7 cellular contexts compared by ENCODE assay signal in the genomic region with DNA sequence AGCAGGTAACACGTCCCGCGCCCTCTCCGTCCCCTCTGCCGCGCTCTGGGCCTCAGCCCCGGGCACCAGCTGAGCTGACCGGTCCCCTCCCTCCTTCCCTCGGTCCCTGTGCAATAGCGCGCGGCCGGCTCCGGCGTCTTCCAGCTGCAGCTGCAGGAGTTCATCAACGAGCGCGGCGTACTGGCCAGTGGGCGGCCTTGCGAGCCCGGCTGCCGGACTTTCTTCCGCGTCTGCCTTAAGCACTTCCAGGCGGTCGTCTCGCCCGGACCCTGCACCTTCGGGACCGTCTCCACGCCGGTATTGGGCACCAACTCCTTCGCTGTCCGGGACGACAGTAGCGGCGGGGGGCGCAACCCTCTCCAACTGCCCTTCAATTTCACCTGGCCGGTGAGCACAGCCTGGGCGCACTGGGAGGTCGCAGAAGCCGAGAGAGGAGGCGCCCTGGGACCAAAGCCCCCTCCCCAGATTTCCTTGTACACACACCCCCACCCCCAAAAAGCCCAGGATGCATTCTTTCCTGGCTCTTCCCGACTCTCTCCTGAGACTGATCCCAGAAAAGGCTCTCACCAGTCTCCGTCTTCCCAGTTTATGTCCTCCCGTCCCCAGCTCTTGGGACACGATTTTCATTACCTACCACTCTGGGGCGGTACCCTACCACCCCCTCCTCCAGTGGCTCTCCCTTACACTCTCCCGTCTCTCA. TPM values are rescaled to one million over a fixed set of nuclear protein-coding genes. Genes with fewer than 3 reads are reported as not detected.
DNase-seq lines count a peak whose midpoint lies in the region; ATAC-seq and TF ChIP-seq lines count a peak whose summit lies in the region.

No MANE protein-coding gene starts in this region.

- no peaks in the 10 kb centered on the region for H3K36me3 ChIP-seq in NT2/D1 (ENCODE audit: insufficient read depth, insufficient read length, low read length)
- H3K36me3 ChIP-seq in mesendoderm (ENCODE audit: control insufficient read depth, insufficient read depth, low read length): no peaks in the 10 kb centered on the region

- no peak overlapping the region for H3K56ac ChIP-seq in mesendoderm (ENCODE audit: low read length)

- no peak overlapping the region for H4K8ac ChIP-seq in mesendoderm (ENCODE audit: low read depth, low read length)

- H3K4me2 ChIP-seq in mesendoderm (ENCODE audit: low read length): peak overlapping the region; percentile 65

- intact Hi-C loops in dorsolateral prefrontal cortex (cut with DNase I): no loop called here

- no peak overlapping the region for H3K4ac ChIP-seq in mesendoderm (ENCODE audit: low read depth, low read length)

- no peaks in the 10 kb centered on the region for H3K9me3 ChIP-seq in NT2/D1 (ENCODE audit: insufficient read depth, low read length)

- H3K79me1 ChIP-seq in mesendoderm (ENCODE audit: low read length): no peaks in the 10 kb centered on the region

- peak overlapping the region; percentile 45 for H3K4me3 ChIP-seq in GM12865 (ENCODE audit: low read depth, low read length)
- peak overlapping the region; percentile 28 for H3K4me3 ChIP-seq in NT2/D1 (ENCODE audit: insufficient read length, low read depth)
- H3K4me3 ChIP-seq in dorsolateral prefrontal cortex: peak overlapping the region; percentile 20 to 79 (median 56)
- H3K4me3 ChIP-seq in mesendoderm (ENCODE audit: low read length): no peak overlapping the region

- no peak overlapping the region for H2AK5ac ChIP-seq in mesendoderm (ENCODE audit: low read length)

- H3K27ac ChIP-seq in dorsolateral prefrontal cortex (peak overlapping the region in 9 of 59 donors; percentile 3 to 36 (median 18)), mesendoderm (ENCODE audit: low read depth, low read length) (no peak overlapping the region)

- no peak overlapping the region for H3K23ac ChIP-seq in mesendoderm (ENCODE audit: low read length)

- no peak overlapping the region for H2BK120ac ChIP-seq in mesendoderm (ENCODE audit: low read depth, low read length)

- WGBS in mesendoderm (ENCODE audit: extremely low coverage, insufficient coverage, low lambda C conversion rate): no CpG with 5 or more reads among the region's 50 CpGs

- H3K4me1 ChIP-seq in NT2/D1 (ENCODE audit: insufficient read depth, insufficient read length): peaks cover 13% of the 10 kb centered on the region
- peaks cover 2% of the 10 kb centered on the region for H3K4me1 ChIP-seq in mesendoderm (ENCODE audit: control insufficient read depth, low read depth, low read length)

- DNase-seq in GM12865 (ENCODE audit: low read depth) (no peak), NT2/D1 (ENCODE audit: low read depth, low spot score) (no peak), dorsolateral prefrontal cortex (peak in 1 of 10 donors; percentile 42), mesendoderm (no peak), Ammon's horn (ENCODE audit: low spot score) (no peak), GM13976 (ENCODE audit: low spot score) (no peak)

- H3K27me3 ChIP-seq in NT2/D1 (ENCODE audit: insufficient read depth, insufficient read length): peaks cover 98% of the 10 kb centered on the region
- H3K27me3 ChIP-seq in dorsolateral prefrontal cortex: peaks cover 0 to 77% (median 60%) of the 10 kb centered on the region in 45 donors
- peaks cover 53% of the 10 kb centered on the region for H3K27me3 ChIP-seq in mesendoderm (ENCODE audit: insufficient read depth, low read length, poor library complexity)

- no peak overlapping the region for H4K5ac ChIP-seq in mesendoderm (ENCODE audit: low read length)

- no peak overlapping the region for H2BK15ac ChIP-seq in mesendoderm (replicated peaks; ENCODE audit: low read depth)

- no peak overlapping the region for H2BK5ac ChIP-seq in mesendoderm (ENCODE audit: low read length)

- TF ChIP-seq CTCF in GM12865 (IDR thresholded peaks at IDR 0.05; ENCODE audit: insufficient read depth, low read depth, low read length, missing control alignments): no peak
- no peak for TF ChIP-seq CTCF in dorsolateral prefrontal cortex (IDR thresholded peaks at IDR 0.05 in 54 of 56, conservative IDR thresholded peaks at IDR 0.05 in 2 of 56; ENCODE audit: low read depth in 1 of 56, partially characterized antibody in 56 of 56)
- TF ChIP-seq CTCF in GM13976 (IDR thresholded peaks at IDR 0.05; ENCODE audit: borderline replicate concordance, control extremely low read depth, extremely low read depth, insufficient read depth, missing control alignments): no peak

- no peak for ATAC-seq in HG02610 (IDR thresholded peaks at IDR 0.05; ENCODE audit: unreplicated experiment)

- H3K9ac ChIP-seq in NT2/D1 (ENCODE audit: insufficient read length, low read depth): peak overlapping the region; percentile 42
- H3K9ac ChIP-seq in mesendoderm (ENCODE audit: low read length): peak overlapping the region; percentile 14

- in situ Hi-C loops in GM13976 (cut with MboI; ENCODE audit: low sequenced_read_pairs, unreplicated experiment): loop anchor here (10.0 kb wide), 1 partner anchor 245 kb away; no protein-coding TSS in a partner anchor

- H3K18ac ChIP-seq in mesendoderm (ENCODE audit: low read length): no peak overlapping the region

- no peaks in the 10 kb centered on the region for H3K79me2 ChIP-seq in mesendoderm (ENCODE audit: control insufficient read depth, insufficient read depth, low read length)

RNA-seq across cellular contexts. Expression of a gene that starts 0.7 kb away (rescaled TPM):
- 10 to 100 TPM in 41 of 120 experiments, 1 to 10 TPM in 79; 2.2 to 25.3 (median 7.9) TPM for total RNA-seq in dorsolateral prefrontal cortex
- polyA plus RNA-seq in mesendoderm (2013, experiment 1 of 2): 0.01 TPM
- polyA plus RNA-seq in mesendoderm (2013, experiment 2 of 2): not detected

RNA-seq across cellular contexts. Expression of a gene that starts 23.4 kb away (rescaled TPM):
- 10 to 100 TPM in 48 of 120 experiments, 1 to 10 TPM in 72; 2.8 to 19.8 (median 9.3) TPM for total RNA-seq in dorsolateral prefrontal cortex
- 28.1 TPM for polyA plus RNA-seq in mesendoderm (2013, experiment 1 of 2)
- 29.2 TPM for polyA plus RNA-seq in mesendoderm (2013, experiment 2 of 2)

RNA-seq across cellular contexts. Expression of a gene that starts 35.6 kb away (rescaled TPM):
- 10 to 100 TPM; 19.3 to 39.4 (median 29.9) TPM for total RNA-seq in dorsolateral prefrontal cortex
- polyA plus RNA-seq in mesendoderm (2013, experiment 1 of 2): 11.7 TPM
- polyA plus RNA-seq in mesendoderm (2013, experiment 2 of 2): 11.5 TPM

RNA-seq across cellular contexts. Expression of a gene that starts 55.8 kb away (rescaled TPM):
- 1 to 10 TPM in 113 of 120 experiments, under 1 TPM in 7; 0.46 to 6.2 (median 2.5) TPM for total RNA-seq in dorsolateral prefrontal cortex
- 1.2 TPM for polyA plus RNA-seq in mesendoderm (2013, experiment 1 of 2)
- 1.2 TPM for polyA plus RNA-seq in mesendoderm (2013, experiment 2 of 2)
